ENCODE assay signal across 33 cellular contexts in the genomic region with DNA sequence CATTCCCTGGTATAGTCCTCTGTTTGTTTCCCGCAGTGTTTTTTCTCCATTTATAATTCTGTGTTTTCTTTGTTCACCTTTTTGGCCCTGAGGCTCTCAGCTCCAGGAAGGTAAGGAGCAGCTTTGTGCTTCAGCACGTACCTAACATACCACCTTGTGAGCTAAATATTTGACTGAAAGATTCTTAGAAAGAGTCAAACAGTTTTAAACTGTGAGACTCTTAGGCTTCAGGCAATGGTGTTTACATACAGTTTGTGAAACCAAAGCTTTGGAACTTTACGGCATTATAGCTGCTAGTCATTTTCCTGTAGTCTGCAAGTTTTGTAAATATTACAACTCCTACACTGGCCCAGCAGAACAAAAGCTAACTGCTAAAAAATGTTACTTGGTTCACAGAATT. TPM values are rescaled to one million over a fixed set of nuclear protein-coding genes. Genes with fewer than 3 reads are reported as not detected.
DNase-seq lines count a peak whose midpoint lies in the region; ATAC-seq, FAIRE-seq and TF ChIP-seq lines count a peak whose summit lies in the region.
"Had no signal": no experiment of that assay in that cellular context is flagged by ENCODE, and none has a peak within 500 bp of the region (broad histone marks: within the 10 kb centered on the region; RNA-seq: fewer than 3 reads in every experiment).

No MANE protein-coding gene starts in this region.

- peaks cover 13% of the 10 kb centered on the region for H3K4me1 ChIP-seq in IMR-90 (ENCODE audit: control insufficient read depth, insufficient read depth, low read length)
- peaks cover 0 to 8% (median 5%) of the 10 kb centered on the region in 4 experiments; a peak in 6 of 7 replicates for H3K4me1 ChIP-seq in H1 (replicated peaks in 1 of 4; ENCODE audit: control insufficient read depth in 3 of 4, insufficient read depth in 4 of 4, low read length in 3 of 4)
- H3K4me1 ChIP-seq in right lobe of liver, result peaks cover 0 to 11% (median 0%) of the 10 kb centered on the region in 4 donors
- no peaks in the 10 kb centered on the region for H3K4me1 ChIP-seq in smooth muscle cell (ENCODE audit: low read depth)
- H3K4me1 ChIP-seq: Caco-2, suprapubic skin had no signal

- TF ChIP-seq POLR2A in IMR-90 (IDR thresholded peaks at IDR 0.05; ENCODE audit: low read depth, low read length) (no peak), H1 (IDR thresholded peaks at IDR 0.05; ENCODE audit: control extremely low read depth in 1 of 2, low read depth in 2 of 2, low read length in 2 of 2) (no peak), right lobe of liver (IDR thresholded peaks at IDR 0.05) (no peak)

- no peaks in the 10 kb centered on the region for H3K9me3 ChIP-seq in IMR-90 (ENCODE audit: control insufficient read depth, insufficient read depth, low read length)
- H3K9me3 ChIP-seq in H1 (ENCODE audit: insufficient read depth in 2 of 2, low read depth in 1 of 2, low read length in 1 of 2), result no peaks in the 10 kb centered on the region
- no peaks in the 10 kb centered on the region for H3K9me3 ChIP-seq in right lobe of liver
- H3K9me3 ChIP-seq in smooth muscle cell (replicated peaks; ENCODE audit: low read depth), result no peaks in the 10 kb centered on the region
- H3K9me3 ChIP-seq: BLaER1 treated with 17β-estradiol and CSF1 and Interleukin-3, amounts not matched to agents 10 nM and 100 nM; breast epithelium; Caco-2; MG63; suprapubic skin had no signal

- peak overlapping the region; percentile 16; the same call in 1 of the 2 replicates for H3K27ac ChIP-seq in IMR-90 (ENCODE audit: insufficient read depth, low read length)
- no peak overlapping the region for H3K27ac ChIP-seq in H1 (ENCODE audit: low read depth, low read length)
- H3K27ac ChIP-seq in right lobe of liver, result peak overlapping the region in 1 of 3 donors; percentile 7
- peak overlapping the region; percentile 60 for H3K27ac ChIP-seq in smooth muscle cell (ENCODE audit: low read depth)
- H3K27ac ChIP-seq: BLaER1 treated with 17β-estradiol and CSF1 and Interleukin-3, amounts not matched to agents 10 nM and 100 nM; suprapubic skin had no signal

- ATAC-seq in IMR-90 (ENCODE audit: low read depth), result peak; percentile 96
- ATAC-seq in right lobe of liver, result peak; percentile 35 to 65 (median 50)
- ATAC-seq: activated CD8-positive, alpha-beta T cell treated with anti-CD3 and anti-CD28 coated beads for 36 hours; activated naive CD4-positive, alpha-beta T cell treated with anti-CD3 and anti-CD28 coated beads, Interleukin-2, amount 50 U/mL, for 72 hours; activated T-helper 17 cell treated with anti-CD3 and anti-CD28 coated beads, Interleukin-2, amount 50 U/mL, for 72 hours; left ventricle myocardium superior had no signal

- CTCF ChIA-PET in IMR-90 (lab: Yijun Ruan, JAX), result interaction anchor here (0.7 to 0.9 kb wide), 2 partner anchors 10 to 20 kb away, joined by 3 read pairs; no protein-coding TSS in a partner anchor
- CTCF ChIA-PET in H1 (lab: Charles Lee; ENCODE audit: partially characterized antibody), result interaction anchor here (0.6 to 1.8 kb wide), 6 partner anchors 9 to 228 kb away, joined by 3 to 6 read pairs (median 4); no protein-coding TSS in a partner anchor

- POLR2A ChIA-PET in IMR-90 (lab: Charles Lee; ENCODE audit: unreplicated experiment), result interaction anchor here (0.6 kb wide), 1 partner anchor 260 kb away, joined by 3 read pairs; no protein-coding TSS in a partner anchor
- POLR2A ChIA-PET in H1 (lab: Charles Lee; ENCODE audit: partially characterized antibody), result no interaction called here

- H3K23me2 ChIP-seq in H1 (ENCODE audit: low read depth, low read length), result no peaks in the 10 kb centered on the region

- TF ChIP-seq CTCF in IMR-90 (conservative IDR thresholded peaks at IDR 0.05; ENCODE audit: low read depth, low read length), result no peak
- no peak for TF ChIP-seq CTCF in H1 (IDR thresholded peaks at IDR 0.05; ENCODE audit: control extremely low read depth in 1 of 3, insufficient read depth in 1 of 3, low read depth in 1 of 3, low read length in 3 of 3)
- TF ChIP-seq CTCF in right lobe of liver (IDR thresholded peaks at IDR 0.05), result no peak
- TF ChIP-seq CTCF in smooth muscle cell (IDR thresholded peaks at IDR 0.05; ENCODE audit: borderline replicate concordance, insufficient read depth, poor library complexity, severe bottlenecking), result no peak

- H3K9ac ChIP-seq in IMR-90 (ENCODE audit: low read depth, low read length) (no peak overlapping the region), H1 (replicated peaks in 1 of 4; ENCODE audit: extremely low read depth in 1 of 4, low read depth in 3 of 4, low read length in 3 of 4) (no peak overlapping the region), smooth muscle cell (ENCODE audit: low read depth) (no peak overlapping the region)
- H3K9ac ChIP-seq: BLaER1 treated with 17β-estradiol and CSF1 and Interleukin-3, amounts not matched to agents 10 nM and 100 nM had no signal

- peak overlapping the region; percentile 5; the same call in 1 of the 2 replicates for H3K56ac ChIP-seq in IMR-90 (ENCODE audit: extremely low read depth, insufficient read depth, low read length)
- no peak overlapping the region for H3K56ac ChIP-seq in H1 (replicated peaks; ENCODE audit: insufficient read length, low read depth, low read length)

- H2BK120ac ChIP-seq in IMR-90 (ENCODE audit: low read depth, low read length) (peak overlapping the region; percentile 22; the same call in 1 of the 2 replicates), H1 (replicated peaks; ENCODE audit: low read depth, low read length) (no peak overlapping the region)

- intact Hi-C loops in IMR-90 (cut with micrococcal nuclease), result no loop called here
- intact Hi-C loops in right lobe of liver (cut with DNase I), result no loop called here

- H3K4me2 ChIP-seq in IMR-90 (ENCODE audit: low read depth, low read length) (peak overlapping the region; percentile 79), H1 (ENCODE audit: insufficient read depth in 1 of 2, low read depth in 2 of 2, low read length in 2 of 2) (no peak overlapping the region), smooth muscle cell (peak overlapping the region; percentile 26)
- H3K4me2 ChIP-seq: BLaER1 treated with 17β-estradiol and CSF1 and Interleukin-3, amounts not matched to agents 10 nM and 100 nM had no signal

- TF ChIP-seq RAD21 in IMR-90 (IDR thresholded peaks at IDR 0.05; ENCODE audit: low read length) (no peak), H1 (IDR thresholded peaks at IDR 0.05 in 1 of 2, conservative IDR thresholded peaks at IDR 0.05 in 1 of 2; ENCODE audit: low read depth in 2 of 2, low read length in 2 of 2) (no peak)

- WGBS in IMR-90 (ENCODE audit: extremely low coverage in 2 of 2, insufficient read length in 1 of 2), 2 experiments, result no CpG with 5 or more reads among the region's 3 CpGs
- 89% methylated on average over 3 of the region's 3 CpGs; no CpG with 5 or more reads in 1 of the 2 experiments for WGBS in H1 (ENCODE audit: extremely low coverage in 1 of 2, insufficient coverage in 1 of 2, insufficient read length in 1 of 2, insufficient replicate concordance in 2 of 2, low coverage in 1 of 2, low lambda C conversion rate in 2 of 2, missing lambda C conversion rate in 1 of 2), 2 experiments
- 37% methylated on average over 3 of the region's 3 CpGs for WGBS in right lobe of liver (ENCODE audit: insufficient coverage, low coverage, low lambda C conversion rate, missing lambda C conversion rate)
- 56% methylated on average over 3 of the region's 3 CpGs for WGBS in smooth muscle cell (ENCODE audit: low lambda C conversion rate)

- no peak overlapping the region for H2AK9ac ChIP-seq in IMR-90 (replicated peaks; ENCODE audit: low read depth, low read length, poor library complexity)

- H3F3A ChIP-seq in smooth muscle cell (ENCODE audit: low read depth), result no peaks in the 10 kb centered on the region

- dilution Hi-C loops in IMR-90 (cut with HindIII; ENCODE audit: low sequenced_read_pairs, unreplicated experiment), result no loop called here

- peak overlapping the region; percentile 20; the same call in 1 of the 2 replicates for H4K91ac ChIP-seq in IMR-90 (ENCODE audit: insufficient read depth, low read depth, low read length)
- no peak overlapping the region for H4K91ac ChIP-seq in H1 (replicated peaks; ENCODE audit: insufficient read length, low read length)

- no peak for FAIRE-seq in H1 (lab: Jason Lieb, UNC)
- FAIRE-seq: HTR-8/SVneo, islet of Langerhans had no signal

- H2BK15ac ChIP-seq in IMR-90 (ENCODE audit: low read depth, low read length), result no peak overlapping the region
- H2BK15ac ChIP-seq in H1 (ENCODE audit: low read length), result no peak overlapping the region

- H3K14ac ChIP-seq in IMR-90 (replicated peaks; ENCODE audit: low read depth, low read length) (no peak overlapping the region), H1 (ENCODE audit: insufficient read length) (no peak overlapping the region)

- no peak overlapping the region; a peak in 1 of 4 replicates for H4K8ac ChIP-seq in IMR-90 (ENCODE audit: low read depth in 2 of 2, low read length in 2 of 2)
- H4K8ac ChIP-seq in H1 (ENCODE audit: extremely low read depth, insufficient read depth, low read length), result no peak overlapping the region

- H3K79me1 ChIP-seq in IMR-90 (ENCODE audit: low read depth in 1 of 2, low read length in 2 of 2) (peaks cover 14 to 51% of the 10 kb centered on the region in 2 experiments), H1 (ENCODE audit: low read depth, low read length) (0 out of 2 replicates have a peak, but pooled peaks cover 2% of the 10 kb centered on the region)

- peaks cover 21% of the 10 kb centered on the region for H3K9me1 ChIP-seq in IMR-90 (ENCODE audit: insufficient read depth, low read length)

- H2BK20ac ChIP-seq in IMR-90 (ENCODE audit: low read depth, low read length) (no peak overlapping the region), H1 (ENCODE audit: low read length) (no peak overlapping the region; the same call in 1 of the 2 replicates)

- H3K4ac ChIP-seq in IMR-90 (ENCODE audit: low read depth, low read length) (peak overlapping the region; percentile 1; the same call in 1 of the 2 replicates), H1 (replicated peaks; ENCODE audit: insufficient read length, low read depth, low read length) (no peak overlapping the region)

- H3K27me3 ChIP-seq in IMR-90 (ENCODE audit: control insufficient read depth, insufficient read depth, low read length) (no peaks in the 10 kb centered on the region), H1 (replicated peaks in 1 of 4; ENCODE audit: control insufficient read depth in 3 of 4, extremely low read depth in 1 of 4, insufficient read depth in 3 of 4, low read length in 3 of 4) (no peaks in the 10 kb centered on the region), right lobe of liver (no peaks in the 10 kb centered on the region), smooth muscle cell (ENCODE audit: low read depth) (no peaks in the 10 kb centered on the region), H7 (ENCODE audit: control insufficient read depth, insufficient read depth, low read length) (no peaks in the 10 kb centered on the region)
- H3K27me3 ChIP-seq: BLaER1 treated with 17β-estradiol and CSF1 and Interleukin-3, amounts not matched to agents 10 nM and 100 nM; breast epithelium; MG63; suprapubic skin had no signal

- no peak for TF ChIP-seq EP300 in H1 (IDR thresholded peaks at IDR 0.05; ENCODE audit: borderline replicate concordance in 1 of 2, low read depth in 2 of 2, low read length in 2 of 2)

- H4K5ac ChIP-seq in IMR-90 (ENCODE audit: low read depth, low read length), result 0 out of 2 replicates have a peak overlapping the region, but pooled peaks have one; percentile 31
- H4K5ac ChIP-seq in H1 (ENCODE audit: insufficient read length, low read depth, low read length), result no peak overlapping the region

- no TSS peak for BruUV-seq in IMR-90 (replicated peaks; lab: Mats Ljungman, UMichigan)

- H3K23ac ChIP-seq in IMR-90 (ENCODE audit: low read depth, low read length), result no peak overlapping the region
- H3K23ac ChIP-seq in H1 (ENCODE audit: insufficient read length), result no peak overlapping the region

- H3K18ac ChIP-seq in IMR-90 (ENCODE audit: low read depth, low read length) (0 out of 2 replicates have a peak overlapping the region, but pooled peaks have one; percentile 61), H1 (ENCODE audit: extremely low read depth, low read length) (no peak overlapping the region)

- H4K20me1 ChIP-seq in IMR-90 (ENCODE audit: insufficient read depth, low read length) (peaks cover 10% of the 10 kb centered on the region; the same call in 1 of the 2 replicates), H1 (replicated peaks in 1 of 2; ENCODE audit: control insufficient read depth in 1 of 2, insufficient read depth in 2 of 2, low read length in 2 of 2) (no peaks in the 10 kb centered on the region), smooth muscle cell (ENCODE audit: low read depth) (no peaks in the 10 kb centered on the region)
- H4K20me1 ChIP-seq: BLaER1 treated with 17β-estradiol and CSF1 and Interleukin-3, amounts not matched to agents 10 nM and 100 nM had no signal

- H2BK12ac ChIP-seq in H1 (ENCODE audit: low read depth, low read length), result no peak overlapping the region

- DNase-seq in IMR-90, result peak; percentile 60
- DNase-seq in H1 (ENCODE audit: low read depth in 1 of 2, low spot score in 2 of 2), result no peak
- no peak for DNase-seq in right lobe of liver
- no peak for DNase-seq in smooth muscle cell (lab: John Stamatoyannopoulos, UW; ENCODE audit: unreplicated experiment)
- DNase-seq in NCI-H2227 (lab: John Stamatoyannopoulos, UW; ENCODE audit: unreplicated experiment), result no peak
- no peak for DNase-seq in H7
- no peak for DNase-seq in HuH-7 (ENCODE audit: low spot score)
- DNase-seq in RKO (ENCODE audit: low spot score), result no peak
- DNase-seq: activated CD4-positive, alpha-beta T cell treated with anti-CD3 and anti-CD28 coated beads for 1 hour; activated CD8-positive, alpha-beta memory T cell treated with anti-CD3 and anti-CD28 coated beads, Interleukin-2, amount 50 U/mL, for 48 hours; activated CD8-positive, alpha-beta T cell treated with anti-CD3 and anti-CD28 coated beads for 36 hours; amygdala; Caco-2; GDM1; KG1; left ventricle myocardium superior; MG63; midbrain; naive B cell; NCI-H1105; NCI-H187 treated with DMSO at 0.1 percent for 48 hours; NCI-H2171; NCI-H510A; occipital lobe; RPMI8226; stimulated activated naive CD4-positive, alpha-beta T cell had no signal

- H2AK5ac ChIP-seq in IMR-90 (ENCODE audit: low read depth, low read length) (no peak overlapping the region), H1 (ENCODE audit: low read depth, low read length) (no peak overlapping the region)

- no peak overlapping the region for H2AFZ ChIP-seq in IMR-90 (replicated peaks; ENCODE audit: low read length, poor library complexity)
- H2AFZ ChIP-seq in H1 (ENCODE audit: low read length), result no peak overlapping the region
- H2AFZ ChIP-seq in smooth muscle cell (ENCODE audit: low read depth), result no peak overlapping the region

- no peaks in the 10 kb centered on the region for H3K79me2 ChIP-seq in H1 (ENCODE audit: control insufficient read depth in 1 of 2, insufficient read depth in 2 of 2, low read length in 2 of 2)
- no peaks in the 10 kb centered on the region for H3K79me2 ChIP-seq in smooth muscle cell (ENCODE audit: low read depth)

- H3K4me3 ChIP-seq in IMR-90 (ENCODE audit: insufficient read depth, low read depth, low read length), result no peak overlapping the region
- no peak overlapping the region for H3K4me3 ChIP-seq in H1 (ENCODE audit: extremely low read depth in 1 of 4, insufficient read depth in 2 of 4, low read depth in 3 of 4, low read length in 4 of 4)
- no peak overlapping the region for H3K4me3 ChIP-seq in right lobe of liver
- no peak overlapping the region for H3K4me3 ChIP-seq in smooth muscle cell
- no peak overlapping the region for H3K4me3 ChIP-seq in H7 (ENCODE audit: insufficient read depth, low read depth, low read length)
- H3K4me3 ChIP-seq: BLaER1 treated with 17β-estradiol and CSF1 and Interleukin-3, amounts not matched to agents 10 nM and 100 nM; breast epithelium; MG63; suprapubic skin had no signal

- H3K36me3 ChIP-seq in IMR-90 (ENCODE audit: control insufficient read depth, insufficient read depth, low read length) (peaks cover 30% of the 10 kb centered on the region), H1 (ENCODE audit: control insufficient read depth in 2 of 4, insufficient read depth in 4 of 4, low read length in 3 of 4) (peaks cover 3 to 20% (median 5%) of the 10 kb centered on the region in 4 experiments; a peak in 5 of 8 replicates), right lobe of liver (peaks cover 0 to 32% (median 18%) of the 10 kb centered on the region in 4 donors), smooth muscle cell (ENCODE audit: low read depth) (peaks cover 4% of the 10 kb centered on the region), H7 (replicated peaks; ENCODE audit: control insufficient read depth, insufficient read depth, low read length) (peaks cover 7% of the 10 kb centered on the region)
- H3K36me3 ChIP-seq: breast epithelium had no signal

- H2BK5ac ChIP-seq in IMR-90 (ENCODE audit: low read depth, low read length, poor library complexity, severe bottlenecking), result peak overlapping the region; percentile 36
- H2BK5ac ChIP-seq in H1 (ENCODE audit: low read depth, low read length), result peak overlapping the region; percentile 82; the same call in 1 of the 2 replicates

- in situ Hi-C loops in IMR-90 (cut with MboI; ENCODE audit: low sequenced_read_pairs), result loop anchor here (25.0 kb wide), 1 partner anchor 539 kb away; a partner anchor contains a TSS

RNA-seq across cellular contexts. Expression of a gene that starts 39.0 kb away (rescaled TPM):
- total RNA-seq in IMR-90 (2012; rRNA removed) (142 and 147 TPM in 2 replicates), right lobe of liver (100 to 1,000 TPM; 163 to 364 (median 256) TPM), smooth muscle cell (113 and 132 TPM in 2 replicates)
- polyA plus RNA-seq in IMR-90 (2012; rRNA removed) (239 and 245 TPM in 2 replicates), H1 (2011; rRNA removed) (171 and 240 TPM in 2 replicates), smooth muscle cell (223 and 233 TPM in 2 replicates)
- 215 and 276 TPM in 2 replicates for polyA plus RNA-seq in IMR-90 (2012; cell fraction: cytosol; rRNA removed)
- 155 and 257 TPM in 2 replicates for polyA plus RNA-seq in IMR-90 (2012; cell fraction: nucleus; rRNA removed; ENCODE audit: low replicate concordance)
- total RNA-seq in H1 (2021; fragmentation: NEBNext Ultra II Directional; extraction: Animal tissue kit (Norgen Biotek cat#: 25700)), result 360 and 370 TPM in 2 replicates
- polyA plus RNA-seq in H1 (2011; cell fraction: cytosol; rRNA removed), result 153 TPM
- 211 TPM for polyA plus RNA-seq in H1 (2011; cell fraction: nucleus; rRNA removed)
- polyA plus RNA-seq in H1 (2012, experiment 1 of 2), result 270 to 336 TPM (median 308 TPM) in 4 replicates
- polyA plus RNA-seq in H1 (2012, experiment 2 of 2), result 324 TPM
- polyA plus RNA-seq in H1 (2013, experiment 1 of 2), result 133 TPM
- 132 TPM for polyA plus RNA-seq in H1 (2013, experiment 2 of 2)
- 290 and 318 TPM in 2 replicates for polyA minus RNA-seq in H1 (2011; rRNA and poly(A)+ RNA removed)
- 192 TPM for polyA minus RNA-seq in H1 (2011; cell fraction: cytosol; rRNA and poly(A)+ RNA removed)
- 114 TPM for polyA minus RNA-seq in H1 (2011; cell fraction: nucleus; rRNA and poly(A)+ RNA removed)
- 192 and 212 TPM in 2 replicates for total RNA-seq in H7 (2014; rRNA removed; shearing (Covaris generic))

Comparison
In these comparisons a context has a peak if more than half of its experiments do, and no peak if none do; other contexts are left out.
1. H3K4me2 ChIP-seq: peak in IMR-90 (single experiment) and smooth muscle cell (single experiment); none in H1 (0 of 2).